In genomic region chr21:44646366-44647221, GRCh38 we compare ENCODE assay signal across 11 cellular contexts. TPM values are rescaled to one million over a fixed set of nuclear protein-coding genes. Genes with fewer than 3 reads are reported as not detected.
DNase-seq lines count a peak whose midpoint lies in the region; ATAC-seq and TF ChIP-seq lines count a peak whose summit lies in the region.
"Not testable (repeated sequence)": the region's sequence is repeated elsewhere in the genome, so short reads cannot be mapped to it uniquely, and the experiment has no call there.
"Had no signal": no experiment of that assay in that cellular context is flagged by ENCODE, and none has a peak within 500 bp of the region (broad histone marks: within the 10 kb centered on the region; RNA-seq: fewer than 3 reads in every experiment).

Gene KRTAP10-11, plus strand, starts transcription at chr21:44646414. Its CDS starts 45 bp downstream, at chr21:44646459.

- H3K9ac ChIP-seq in mesenchymal stem cell (ENCODE audit: low read length), result not testable (repeated sequence)
- H3K9ac ChIP-seq in neuronal stem cell (ENCODE audit: low read depth, low read length, poor library complexity), result peak within 1 kb of the TSS; percentile 73

- intact Hi-C loops in A673 (cut with micrococcal nuclease; ENCODE audit: unreplicated experiment), result not testable (repeated sequence)

- H3K9me3 ChIP-seq in A673 (ENCODE audit: low read depth, low read length, poor library complexity, severe bottlenecking) (peaks cover 16% of the 10 kb centered on the region), mesenchymal stem cell (ENCODE audit: control insufficient read depth, low read length) (peaks cover 29% of the 10 kb centered on the region)
- H3K9me3 ChIP-seq in neuronal stem cell (replicated peaks in 1 of 2; ENCODE audit: control insufficient read depth in 2 of 2, insufficient read depth in 1 of 2, low read depth in 1 of 2, low read length in 2 of 2), result not testable (repeated sequence)

- H3K27ac Mint-ChIP-seq in central memory CD8-positive, alpha-beta T cell (ENCODE audit: low read depth), result peak within 1 kb of the TSS; percentile 49

- H3K4me2 ChIP-seq in mesenchymal stem cell (ENCODE audit: low read length, poor library complexity, severe bottlenecking); neuronal stem cell (ENCODE audit: insufficient read depth, low read length, poor library complexity, severe bottlenecking): not testable (repeated sequence)

- H3K23ac ChIP-seq in mesenchymal stem cell (ENCODE audit: low read length in 2 of 2), result not testable (repeated sequence)
- H3K23ac ChIP-seq in neuronal stem cell (ENCODE audit: low read depth, low read length, poor library complexity), result peak within 1 kb of the TSS; percentile 58

- H4K91ac ChIP-seq in mesenchymal stem cell (ENCODE audit: low read length), result peak within 1 kb of the TSS; percentile 10
- H4K91ac ChIP-seq in neuronal stem cell (ENCODE audit: low read depth, low read length, poor library complexity), result peak within 1 kb of the TSS; percentile 66

- H3K79me1 ChIP-seq in mesenchymal stem cell (replicated peaks; ENCODE audit: low read length, poor library complexity, severe bottlenecking); neuronal stem cell (ENCODE audit: low read depth, low read length): not testable (repeated sequence)

- not testable (repeated sequence) for H3K27me3 Mint-ChIP-seq in central memory CD8-positive, alpha-beta T cell

- not testable (repeated sequence) for H2BK15ac ChIP-seq in mesenchymal stem cell (ENCODE audit: low read depth, poor library complexity, severe bottlenecking)
- H2BK15ac ChIP-seq in neuronal stem cell (ENCODE audit: low read length), result peak within 1 kb of the TSS; percentile 72

- H3K4me1 Mint-ChIP-seq in central memory CD8-positive, alpha-beta T cell, result peaks cover 22% of the 10 kb centered on the region

- not testable (repeated sequence) for H3K14ac ChIP-seq in mesenchymal stem cell (ENCODE audit: low read length in 2 of 2)
- H3K14ac ChIP-seq in neuronal stem cell (ENCODE audit: low read length), result peak within 1 kb of the TSS; percentile 92

- not testable (repeated sequence) for H3K9me3 Mint-ChIP-seq in central memory CD8-positive, alpha-beta T cell

- not testable (repeated sequence) for H2BK120ac ChIP-seq in mesenchymal stem cell (ENCODE audit: low read depth, low read length); neuronal stem cell (ENCODE audit: low read depth, low read length)

- not testable (repeated sequence) for ATAC-seq in central memory CD8-positive, alpha-beta T cell (replicated peaks; ENCODE audit: extremely low read depth, poor library complexity, severe bottlenecking)

- H3K4me3 ChIP-seq in A673 (ENCODE audit: low read depth, low read length, poor library complexity, severe bottlenecking); mesenchymal stem cell (ENCODE audit: insufficient read depth in 1 of 2, low read depth in 1 of 2, low read length in 2 of 2); neuronal stem cell (ENCODE audit: low read length in 2 of 2): not testable (repeated sequence)

- peak; percentile 34 for DNase-seq in A673 (ENCODE audit: low spot score)
- DNase-seq in G401 (ENCODE audit: low spot score), result peak; percentile 29
- peak; percentile 58 for DNase-seq in NCI-H146 (lab: John Stamatoyannopoulos, UW)
- DNase-seq in NCI-H69 (lab: John Stamatoyannopoulos, UW), result peak; percentile 94
- peak; percentile 16 for DNase-seq in SHP77 treated with DMSO at 0.1 percent for 48 hours (lab: John Stamatoyannopoulos, UW)
- DNase-seq in central memory CD8-positive, alpha-beta T cell (ENCODE audit: low spot score in 2 of 2); mesenchymal stem cell; neuronal stem cell (ENCODE audit: low spot score): not testable (repeated sequence)

- not testable (repeated sequence) for BruUV-seq in A673 (replicated peaks; lab: Mats Ljungman, UMichigan)

- H3K4me3 Mint-ChIP-seq in central memory CD8-positive, alpha-beta T cell, result not testable (repeated sequence)

- not testable (repeated sequence) for H3K27ac ChIP-seq in A673 (ENCODE audit: low read depth, low read length, poor library complexity, severe bottlenecking); mesenchymal stem cell (ENCODE audit: low read length, poor library complexity, severe bottlenecking); neuronal stem cell (replicated peaks; ENCODE audit: low read length)

- H2AK5ac ChIP-seq in mesenchymal stem cell (ENCODE audit: low read length, severe bottlenecking), result not testable (repeated sequence)
- H2AK5ac ChIP-seq in neuronal stem cell (ENCODE audit: low read depth, low read length), result peak within 1 kb of the TSS; percentile 74

- H2BK12ac ChIP-seq in mesenchymal stem cell (ENCODE audit: low read length in 2 of 2), result not testable (repeated sequence)
- peak within 1 kb of the TSS; percentile 97 for H2BK12ac ChIP-seq in neuronal stem cell (ENCODE audit: low read length)

- not testable (repeated sequence) for H3K36me3 ChIP-seq in A673 (ENCODE audit: insufficient read depth, low read length, poor library complexity, severe bottlenecking); mesenchymal stem cell (ENCODE audit: control insufficient read depth in 1 of 2, insufficient read depth in 2 of 2, low read depth in 1 of 2, low read length in 2 of 2); neuronal stem cell (replicated peaks in 1 of 2; ENCODE audit: control insufficient read depth in 2 of 2, insufficient read depth in 2 of 2, low read length in 2 of 2)

- H3K27me3 ChIP-seq in A673 (replicated peaks; ENCODE audit: insufficient read depth, low read depth, low read length, poor library complexity); mesenchymal stem cell (ENCODE audit: control insufficient read depth in 1 of 2, insufficient read depth in 1 of 2, low read length in 2 of 2): not testable (repeated sequence)
- H3K27me3 ChIP-seq in neuronal stem cell (ENCODE audit: control insufficient read depth in 3 of 3, insufficient read depth in 3 of 3, low read depth in 1 of 3, low read length in 3 of 3), result peaks cover 0 to 15% (median 0%) of the 10 kb centered on the region in 3 experiments

- H2AFZ ChIP-seq in mesenchymal stem cell (ENCODE audit: low read depth, low read length); neuronal stem cell (ENCODE audit: low read length): not testable (repeated sequence)

- TF ChIP-seq CTCF in A673 (conservative IDR thresholded peaks at IDR 0.05; ENCODE audit: low read depth, low read length), result not testable (repeated sequence)

- CTCF ChIA-PET in A673 (lab: Charles Lee), result interaction anchor here (0.8 kb wide), 1 partner anchor 454 kb away, joined by 4 read pairs; no protein-coding TSS in a partner anchor

- not testable (repeated sequence) for H2BK5ac ChIP-seq in mesenchymal stem cell (ENCODE audit: low read depth, low read length, poor library complexity, severe bottlenecking); neuronal stem cell (ENCODE audit: low read length)

- H3K36me3 Mint-ChIP-seq in central memory CD8-positive, alpha-beta T cell (ENCODE audit: insufficient read depth), result not testable (repeated sequence)

- H3K18ac ChIP-seq in mesenchymal stem cell (ENCODE audit: low read depth in 1 of 2, low read length in 2 of 2), result not testable (repeated sequence)
- H3K18ac ChIP-seq in neuronal stem cell (ENCODE audit: low read length), result peak within 1 kb of the TSS; percentile 91

- H4K8ac ChIP-seq in mesenchymal stem cell (ENCODE audit: low read length), result not testable (repeated sequence)
- H4K8ac ChIP-seq in neuronal stem cell (ENCODE audit: low read depth, low read length), result peak within 1 kb of the TSS; percentile 50

- 77% methylated on average over 21 of the region's 21 CpGs for WGBS in mesenchymal stem cell
- whole genome bisulfite sequencing in neuronal stem cell (ENCODE audit: extremely low coverage in 2 of 2, insufficient read length in 2 of 2, insufficient replicate concordance in 1 of 2), 2 donors, result no CpG with 5 or more reads among the region's 21 CpGs

- POLR2A ChIA-PET in A673 (lab: Charles Lee; ENCODE audit: low non-redundant PET), result not testable (repeated sequence)

- not testable (repeated sequence) for H3K4ac ChIP-seq in mesenchymal stem cell (ENCODE audit: low read depth in 1 of 2, low read length in 2 of 2)
- peak within 1 kb of the TSS; percentile 41 for H3K4ac ChIP-seq in neuronal stem cell (ENCODE audit: low read length)

- in situ Hi-C loops in G401 (cut with HindIII; ENCODE audit: low sequenced_read_pairs), result not testable (repeated sequence)

- H3K4me1 ChIP-seq in A673 (ENCODE audit: insufficient read depth, low read length, poor library complexity, severe bottlenecking); mesenchymal stem cell (ENCODE audit: control insufficient read depth, insufficient read depth, low read depth, low read length); neuronal stem cell (ENCODE audit: control insufficient read depth in 2 of 2, insufficient read depth in 1 of 2, low read depth in 1 of 2, low read length in 2 of 2): not testable (repeated sequence)

RNA-seq across cellular contexts. Expression of gene KRTAP10-11, which starts in this region (rescaled TPM):
- not detected in 2 replicates for total RNA-seq in A673 (2021)
- not detected in 2 replicates for total RNA-seq in G401 (2014; rRNA removed; shearing (Covaris generic))
- not detected for polyA plus RNA-seq in mesenchymal stem cell (2013, experiment 1 of 2)
- not detected for polyA plus RNA-seq in mesenchymal stem cell (2013, experiment 2 of 2)
- polyA plus RNA-seq in neuronal stem cell (2013, experiment 1 of 2), result not detected
- polyA plus RNA-seq in neuronal stem cell (2013, experiment 2 of 2), result not detected
- total RNA-seq: CD4-positive, CD25-positive, alpha-beta regulatory T cell; GM23248 had no signal
- polyA plus RNA-seq: AG04450; CD4-positive, CD25-positive, alpha-beta regulatory T cell; GM23248 had no signal

Comparison
In these comparisons a context has a peak if more than half of its experiments do, and no peak if none do; other contexts are left out.
1. Peak in DNase-seq in A673; RNA of the gene not detected or under 1 TPM.
2. Peak in DNase-seq in G401; RNA of the gene not detected or under 1 TPM.